ENCODE assay signal across 14 cellular contexts in genomic region chr17:7126386-7126785, GRCh38. TPM values are rescaled to one million over a fixed set of nuclear protein-coding genes. Genes with fewer than 3 reads are reported as not detected.
DNase-seq lines count a peak whose midpoint lies in the region; ATAC-seq, FAIRE-seq and TF ChIP-seq lines count a peak whose summit lies in the region.
"Not testable (repeated sequence)": the region's sequence is repeated elsewhere in the genome, so short reads cannot be mapped to it uniquely, and the experiment has no call there.
"Had no signal": no experiment of that assay in that cellular context is flagged by ENCODE, and none has a peak within 500 bp of the region (broad histone marks: within the 10 kb centered on the region; RNA-seq: fewer than 3 reads in every experiment).

No MANE protein-coding gene starts in this region.

- H3K9me3 ChIP-seq in H9 (ENCODE audit: control insufficient read depth, low read depth, low read length); RWPE2 (ENCODE audit: severe bottlenecking); endodermal cell (ENCODE audit: control insufficient read depth, low read length); kidney (ENCODE audit: control insufficient read depth in 1 of 2, low read length in 2 of 2); neural progenitor cell (ENCODE audit: low read depth): not testable (repeated sequence)

- not testable (repeated sequence) for H3K79me2 ChIP-seq in H9 (ENCODE audit: insufficient read depth, low read length); neural progenitor cell (ENCODE audit: low read depth)

- not testable (repeated sequence) for H3K27me3 ChIP-seq in H9 (ENCODE audit: insufficient read depth, low read length); RWPE2 (ENCODE audit: insufficient read depth, poor library complexity, severe bottlenecking); endodermal cell (ENCODE audit: control insufficient read depth, insufficient read depth, low read length, poor library complexity, severe bottlenecking); neural progenitor cell

- not testable (repeated sequence) for H3K36me3 Mint-ChIP-seq in H9 (ENCODE audit: insufficient read depth in 1 of 3, low read depth in 3 of 3); chondrocyte (ENCODE audit: low read depth); endodermal cell (ENCODE audit: low read depth); neural progenitor cell

- H2AK5ac ChIP-seq in H9 (ENCODE audit: insufficient read length, low read length) = not testable (repeated sequence)

- H3K27ac ChIP-seq in H9 (ENCODE audit: insufficient read length, low read depth, low read length); RWPE2 (ENCODE audit: poor library complexity, severe bottlenecking); endodermal cell (ENCODE audit: low read depth, low read length); kidney (ENCODE audit: low read depth in 2 of 2, low read length in 2 of 2); neural progenitor cell: not testable (repeated sequence)

- H3K9ac ChIP-seq in H9 (ENCODE audit: extremely low read depth, insufficient read length, low read length); endodermal cell (ENCODE audit: extremely low read depth, low read length, poor library complexity, severe bottlenecking); kidney (ENCODE audit: low read length in 2 of 2); neural progenitor cell: not testable (repeated sequence)

- H4K91ac ChIP-seq in H9 (ENCODE audit: insufficient read length, low read depth, low read length) = not testable (repeated sequence)

- intact Hi-C loops in kidney (cut with DNase I) = not testable (repeated sequence)

- H3K9me3 Mint-ChIP-seq in H9; chondrocyte (ENCODE audit: low read depth); endodermal cell; neural progenitor cell: not testable (repeated sequence)

- H3K14ac ChIP-seq in H9 (ENCODE audit: insufficient read depth, low read length) = not testable (repeated sequence)

- peak; percentile 32; the same call in 1 of the 3 replicates for TF ChIP-seq CTCF in H9 (conservative IDR thresholded peaks at IDR 0.05)
- TF ChIP-seq CTCF in RWPE2 (IDR thresholded peaks at IDR 0.05; ENCODE audit: poor library complexity, severe bottlenecking) = peak; percentile 6
- peak; percentile 13 for TF ChIP-seq CTCF in chondrocyte (IDR thresholded peaks at IDR 0.05)
- peak; percentile 46 for TF ChIP-seq CTCF in endodermal cell (conservative IDR thresholded peaks at IDR 0.05)
- not testable (repeated sequence) for TF ChIP-seq CTCF in kidney (IDR thresholded peaks at IDR 0.05; ENCODE audit: borderline replicate concordance, extremely low read depth, insufficient read depth)
- TF ChIP-seq CTCF in neural progenitor cell (IDR thresholded peaks at IDR 0.05) = peak; percentile 5

- not testable (repeated sequence) for H3K36me3 ChIP-seq in RWPE2 (ENCODE audit: low read depth); endodermal cell (ENCODE audit: control insufficient read depth, insufficient read depth, low read length); kidney (ENCODE audit: control insufficient read depth in 1 of 2, insufficient read depth in 2 of 2, low read length in 2 of 2); neural progenitor cell

- H3K4me2 ChIP-seq in H9 (ENCODE audit: insufficient read depth, insufficient read length, low read length); neural progenitor cell: not testable (repeated sequence)

- H3K4me3 ChIP-seq in RWPE2 (ENCODE audit: severe bottlenecking); endodermal cell (ENCODE audit: low read length); kidney (ENCODE audit: low read length in 2 of 2); neural progenitor cell: not testable (repeated sequence)

- H3K27ac Mint-ChIP-seq in H9; chondrocyte (ENCODE audit: unreplicated experiment); endodermal cell; neural progenitor cell: not testable (repeated sequence)

- not testable (repeated sequence) for DNase-seq in H9; RWPE2 (ENCODE audit: low spot score); chondrocyte (ENCODE audit: low spot score); endodermal cell; neural progenitor cell (ENCODE audit: low spot score)
- peak; percentile 26 for DNase-seq in kidney

- H4K5ac ChIP-seq in H9 (ENCODE audit: insufficient read length, low read depth, low read length) = not testable (repeated sequence)

- not testable (repeated sequence) for ATAC-seq in RWPE2 (ENCODE audit: low read depth)

- no CpG with 5 or more reads among the region's 12 CpGs for WGBS in H9 (ENCODE audit: extremely low coverage, insufficient read length, low lambda C conversion rate)
- WGBS in endodermal cell (ENCODE audit: insufficient coverage in 1 of 2, insufficient read length in 1 of 2), 2 experiments = 86 to 91% methylated on average over 4 to 12 of the region's 12 CpGs

- H2BK12ac ChIP-seq in H9 (ENCODE audit: insufficient read length, low read depth, low read length) = not testable (repeated sequence)

- peaks cover 36% of the 10 kb centered on the region for H3K27me3 Mint-ChIP-seq in H9 (ENCODE audit: low read depth)
- peaks cover 11% of the 10 kb centered on the region for H3K27me3 Mint-ChIP-seq in chondrocyte (ENCODE audit: low read depth)
- H3K27me3 Mint-ChIP-seq in endodermal cell (ENCODE audit: insufficient read depth) = not testable (repeated sequence)
- H3K27me3 Mint-ChIP-seq in neural progenitor cell (ENCODE audit: insufficient read depth, low read depth) = peaks cover 17% of the 10 kb centered on the region

- H2BK15ac ChIP-seq in H9 (ENCODE audit: low read depth, low read length) = not testable (repeated sequence)

- H3K18ac ChIP-seq in H9 (ENCODE audit: insufficient read length, low read depth, low read length) = not testable (repeated sequence)

- not testable (repeated sequence) for H3F3A ChIP-seq in neural progenitor cell (ENCODE audit: low read depth)

- not testable (repeated sequence) for H3K23ac ChIP-seq in H9 (ENCODE audit: insufficient read length, low read depth, low read length)

- not testable (repeated sequence) for H2BK5ac ChIP-seq in H9 (ENCODE audit: insufficient read length, low read length)

- H2BK120ac ChIP-seq in H9 (ENCODE audit: low read depth, low read length, poor library complexity, severe bottlenecking) = not testable (repeated sequence)

- not testable (repeated sequence) for H3K4ac ChIP-seq in H9 (ENCODE audit: low read depth, low read length)

- H3T11ph ChIP-seq in H9 (ENCODE audit: low read length) = not testable (repeated sequence)

- H2BK20ac ChIP-seq in H9 (ENCODE audit: low read depth, low read length, poor library complexity, severe bottlenecking) = not testable (repeated sequence)

- not testable (repeated sequence) for H2AFZ ChIP-seq in H9 (ENCODE audit: low read length); neural progenitor cell (replicated peaks)

- not testable (repeated sequence) for FAIRE-seq in kidney (lab: Jason Lieb, UNC)

- H3K23me2 ChIP-seq in H9 (ENCODE audit: insufficient read length, low read depth, low read length, poor library complexity, severe bottlenecking) = not testable (repeated sequence)

- not testable (repeated sequence) for H3K4me3 Mint-ChIP-seq in H9; chondrocyte (ENCODE audit: unreplicated experiment); endodermal cell; neural progenitor cell

- H3K4me1 Mint-ChIP-seq in H9 (peaks cover 18 to 19% of the 10 kb centered on the region in 2 experiments), endodermal cell (peaks cover 16% of the 10 kb centered on the region), neural progenitor cell (peaks cover 25% of the 10 kb centered on the region)
- not testable (repeated sequence) for H3K4me1 Mint-ChIP-seq in chondrocyte (ENCODE audit: low read depth)

- not testable (repeated sequence) for H3K79me1 ChIP-seq in H9 (ENCODE audit: insufficient read depth, low read depth, low read length, poor library complexity, severe bottlenecking)

- not testable (repeated sequence) for H4K8ac ChIP-seq in H9 (replicated peaks; ENCODE audit: insufficient read length, low read depth, low read length)

- not testable (repeated sequence) for H3K4me1 ChIP-seq in H9 (ENCODE audit: insufficient read depth, low read length); RWPE2 (ENCODE audit: insufficient read depth, poor library complexity, severe bottlenecking); endodermal cell (ENCODE audit: control insufficient read depth, insufficient read depth, low read length); kidney (ENCODE audit: control insufficient read depth in 1 of 2, insufficient read depth in 1 of 2, low read depth in 1 of 2, low read length in 2 of 2); neural progenitor cell

- H4K20me1 ChIP-seq in H9 (ENCODE audit: control insufficient read depth, insufficient read depth, insufficient read length); neural progenitor cell (ENCODE audit: low read depth): not testable (repeated sequence)

- not testable (repeated sequence) for H3K56ac ChIP-seq in H9 (ENCODE audit: insufficient read length, low read depth, low read length)

RNA-seq across cellular contexts. Expression of gene ASGR2, which starts 11.8 kb away (rescaled TPM):
- total RNA-seq in H9 (2021) (not detected in 2 replicates), chondrocyte (not detected in 3 replicates), endodermal cell (under 1 TPM in 1 of 2 donors, not detected in 1; 0.44 TPM), kidney (1.2 TPM), neural progenitor cell (ENCODE audit: low replicate concordance) (not detected in 2 replicates)
- 0.46 TPM for polyA plus RNA-seq in endodermal cell (2013, experiment 1 of 2)
- 0.41 TPM for polyA plus RNA-seq in endodermal cell (2013, experiment 2 of 2)
- polyA plus RNA-seq in kidney (ENCODE audit: insufficient read depth, low read depth, low replicate concordance) = 1.4 TPM
- total RNA-seq: A673; CD4-positive, alpha-beta memory T cell; CD4-positive, CD25-positive, alpha-beta regulatory T cell; CD8-positive, alpha-beta memory T cell; Daoy; G401; GM12878 had no signal
- polyA plus RNA-seq: AG04450; CD4-positive, alpha-beta memory T cell; CD4-positive, CD25-positive, alpha-beta regulatory T cell; CD8-positive, alpha-beta memory T cell; GM12878 had no signal

RNA-seq across cellular contexts. Expression of gene CLEC10A, which starts 46.3 kb away (rescaled TPM):
- total RNA-seq in H9 (2021) (not detected in 2 replicates), chondrocyte (not detected in 3 replicates), endodermal cell (not detected), kidney (16.1 TPM), neural progenitor cell (ENCODE audit: low replicate concordance) (not detected in 2 replicates)
- 0.50 TPM for polyA plus RNA-seq in endodermal cell (2013, experiment 1 of 2)
- 0.54 TPM for polyA plus RNA-seq in endodermal cell (2013, experiment 2 of 2)
- polyA plus RNA-seq in kidney (ENCODE audit: insufficient read depth, low read depth, low replicate concordance) = 1.5 TPM
- total RNA-seq: A673; CD4-positive, CD25-positive, alpha-beta regulatory T cell; Daoy; G401; GM12878 had no signal
- polyA plus RNA-seq: AG04450; CD4-positive, alpha-beta memory T cell; CD4-positive, CD25-positive, alpha-beta regulatory T cell; CD8-positive, alpha-beta memory T cell; GM12878 had no signal

RNA-seq across cellular contexts. Expression of gene ASGR1, which starts 52.8 kb away (rescaled TPM):
- total RNA-seq in H9 (2021) (5.2 and 5.9 TPM in 2 replicates), chondrocyte (0.46 to 1.9 TPM (median 0.97 TPM) in 3 replicates), endodermal cell (10 to 100 TPM in 1 of 2 donors, 1 to 10 TPM in 1; 6.8 to 14.2 TPM), kidney (2.1 TPM), neural progenitor cell (ENCODE audit: low replicate concordance) (3.1 and 4.4 TPM in 2 replicates)
- polyA plus RNA-seq in endodermal cell (2013, experiment 1 of 2) = 16.5 TPM
- polyA plus RNA-seq in endodermal cell (2013, experiment 2 of 2) = 17.6 TPM
- 1.4 TPM for polyA plus RNA-seq in kidney (ENCODE audit: insufficient read depth, low read depth, low replicate concordance)
- total RNA-seq: CD4-positive, alpha-beta memory T cell; CD4-positive, CD25-positive, alpha-beta regulatory T cell had no signal
- polyA plus RNA-seq: CD4-positive, alpha-beta memory T cell; CD8-positive, alpha-beta memory T cell had no signal

Comparison
In these comparisons a context has a peak if more than half of its experiments do, and no peak if none do; other contexts are left out.
1. RNA of gene CLEC10A, which starts 46.3 kb away (total RNA-seq): 16.1 TPM in kidney (single experiment); not detected in endodermal cell, not detected in H9, not detected in chondrocyte and not detected in neural progenitor cell; every median in the first group is over 10 times any median in the second.